18 cellular contexts compared by ENCODE assay signal in the genomic region with DNA sequence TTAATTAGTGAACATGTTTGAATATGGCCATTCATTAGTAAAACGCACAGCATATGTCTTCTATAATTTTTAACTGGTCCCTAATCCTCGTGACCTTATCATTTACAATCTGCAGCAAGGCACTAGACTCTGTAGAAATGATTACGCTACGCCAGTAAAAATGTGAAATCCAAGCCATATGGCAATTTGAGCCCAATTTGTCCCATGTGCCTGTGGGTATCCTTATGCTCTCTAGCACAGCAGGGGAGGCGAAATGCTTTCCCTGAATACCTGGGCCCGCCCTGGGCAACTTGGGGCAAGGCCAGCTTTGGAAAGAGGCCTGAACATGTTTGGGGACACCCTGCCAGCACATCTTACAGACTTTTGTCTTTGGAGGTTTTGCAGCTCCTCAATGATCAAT.
DNase-seq lines count a peak whose midpoint lies in the region; ATAC-seq and TF ChIP-seq lines count a peak whose summit lies in the region.
"Had no signal": no experiment of that assay in that cellular context is flagged by ENCODE, and none has a peak within 500 bp of the region (broad histone marks: within the 10 kb centered on the region; RNA-seq: fewer than 3 reads in every experiment).

No MANE protein-coding gene starts in this region.

- DNase-seq in DMS 273 (lab: John Stamatoyannopoulos, UW; ENCODE audit: unreplicated experiment) (peak; percentile 83), DMS 273 treated with DMSO at 0.1 percent for 48 hours (lab: John Stamatoyannopoulos, UW) (peak; percentile 77), NCI-H524 (lab: John Stamatoyannopoulos, UW) (peak; percentile 94 to 98), cerebellum (ENCODE audit: low spot score) (peak; percentile 49), NOMO-1 treated with dmso at 0.1 percent for 144 hours (lab: John Stamatoyannopoulos, UW; ENCODE audit: unreplicated experiment) (no peak), glutamatergic neuron (no peak)
- DNase-seq in NK-92 treated with Interleukin-12 subunit alpha and Interleukin-12 subunit beta, amount 100 ng/mL, for 24 hours (lab: John Stamatoyannopoulos, UW), result no peak
- no peak for DNase-seq in activated CD4-positive, alpha-beta T cell treated with anti-CD3 and anti-CD28 coated beads for 36 hours
- DNase-seq: ACHN; BE2C; CD4-positive, CD25-positive, alpha-beta regulatory T cell; CD8-positive, alpha-beta memory T cell; COR-L47; DMS153; DMS79; GF-D8; H9; IMR-90 had no signal

- no peaks in the 10 kb centered on the region for H3K36me3 Mint-ChIP-seq in activated CD4-positive, alpha-beta T cell treated with anti-CD3 and anti-CD28 coated beads for 36 hours (ENCODE audit: low read depth)
- H3K36me3 Mint-ChIP-seq in glutamatergic neuron (ENCODE audit: unreplicated experiment), result no peaks in the 10 kb centered on the region
- H3K36me3 Mint-ChIP-seq: CD4-positive, CD25-positive, alpha-beta regulatory T cell had no signal

- H3K27me3 Mint-ChIP-seq in activated CD4-positive, alpha-beta T cell treated with anti-CD3 and anti-CD28 coated beads for 36 hours, result peaks cover 5% of the 10 kb centered on the region
- H3K27me3 Mint-ChIP-seq in glutamatergic neuron (ENCODE audit: unreplicated experiment), result peaks cover 2% of the 10 kb centered on the region
- H3K27me3 Mint-ChIP-seq: CD4-positive, CD25-positive, alpha-beta regulatory T cell had no signal

- H3K27ac Mint-ChIP-seq in activated CD4-positive, alpha-beta T cell treated with anti-CD3 and anti-CD28 coated beads for 36 hours, result no peak overlapping the region
- no peak overlapping the region for H3K27ac Mint-ChIP-seq in glutamatergic neuron (ENCODE audit: unreplicated experiment)
- H3K27ac Mint-ChIP-seq: CD4-positive, CD25-positive, alpha-beta regulatory T cell; CD8-positive, alpha-beta memory T cell had no signal

- no peaks in the 10 kb centered on the region for H3K9me3 Mint-ChIP-seq in activated CD4-positive, alpha-beta T cell treated with anti-CD3 and anti-CD28 coated beads for 36 hours (ENCODE audit: low read depth)
- peaks cover 2% of the 10 kb centered on the region for H3K9me3 Mint-ChIP-seq in glutamatergic neuron (ENCODE audit: unreplicated experiment)
- H3K9me3 Mint-ChIP-seq: CD4-positive, CD25-positive, alpha-beta regulatory T cell; CD8-positive, alpha-beta memory T cell had no signal

- intact Hi-C loops in activated CD4-positive, alpha-beta T cell treated with anti-CD3 and anti-CD28 coated beads for 36 hours (cut with DNase I, micrococcal nuclease), result no loop called here

- ATAC-seq in activated CD4-positive, alpha-beta T cell treated with anti-CD3 and anti-CD28 coated beads for 36 hours, result no peak

- CTCF ChIA-PET in activated CD4-positive, alpha-beta T cell treated with anti-CD3 and anti-CD28 coated beads for 36 hours (lab: Charles Lee), result interaction anchor here (0.6 to 0.7 kb wide), 3 partner anchors 32 to 1219 kb away, joined by 3 read pairs; no protein-coding TSS in a partner anchor

- H3K4me1 Mint-ChIP-seq in activated CD4-positive, alpha-beta T cell treated with anti-CD3 and anti-CD28 coated beads for 36 hours, result no peaks in the 10 kb centered on the region
- no peaks in the 10 kb centered on the region for H3K4me1 Mint-ChIP-seq in glutamatergic neuron (ENCODE audit: low read depth, unreplicated experiment)
- H3K4me1 Mint-ChIP-seq: CD8-positive, alpha-beta memory T cell; H9 had no signal

- POLR2A ChIA-PET in activated CD4-positive, alpha-beta T cell treated with anti-CD3 and anti-CD28 coated beads for 36 hours (lab: Charles Lee), result no interaction called here

- H3K4me3 Mint-ChIP-seq in activated CD4-positive, alpha-beta T cell treated with anti-CD3 and anti-CD28 coated beads for 36 hours, result no peak overlapping the region
- no peak overlapping the region for H3K4me3 Mint-ChIP-seq in glutamatergic neuron (ENCODE audit: unreplicated experiment)
- H3K4me3 Mint-ChIP-seq: CD4-positive, CD25-positive, alpha-beta regulatory T cell; CD8-positive, alpha-beta memory T cell; H9 had no signal

- no peak for TF ChIP-seq CTCF in glutamatergic neuron (IDR thresholded peaks at IDR 0.05; ENCODE audit: partially characterized antibody, unreplicated experiment)

Comparison
In these comparisons a context has a peak if more than half of its experiments do, and no peak if none do; other contexts are left out.
1. DNase-seq: peak in DMS 273 (single experiment), DMS 273 treated with DMSO at 0.1 percent for 48 hours (single experiment), NCI-H524 (2 of 2) and cerebellum (single experiment); none in NK-92 treated with Interleukin-12 subunit alpha and Interleukin-12 subunit beta, amount 100 ng/mL, for 24 hours (single experiment), activated CD4-positive, alpha-beta T cell treated with anti-CD3 and anti-CD28 coated beads for 36 hours (single experiment), NOMO-1 treated with dmso at 0.1 percent for 144 hours (single experiment) and glutamatergic neuron (single experiment).